Comparison of ENCODE assay signal across 10 cellular contexts in the genomic region with DNA sequence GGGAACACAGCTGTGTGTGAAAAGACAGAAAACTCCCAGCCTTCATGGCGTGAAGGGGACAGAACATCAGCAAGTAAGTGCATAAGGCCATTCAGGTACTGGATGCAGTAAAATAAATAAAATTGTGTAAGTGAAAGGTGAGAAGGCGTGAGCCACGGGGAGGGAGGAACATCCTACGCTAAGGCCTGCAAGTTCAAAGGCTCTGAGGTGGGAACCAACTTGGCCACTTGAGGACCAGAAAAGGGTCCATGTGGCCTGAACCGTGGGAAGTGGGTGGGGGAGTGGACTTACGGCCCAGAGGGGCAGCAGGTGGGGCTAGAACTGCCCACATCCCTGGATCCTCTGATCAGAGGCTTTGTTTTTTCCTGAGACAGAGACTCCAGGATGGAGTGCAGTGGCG. TPM values are rescaled to one million over a fixed set of nuclear protein-coding genes. Genes with fewer than 3 reads are reported as not detected.
DNase-seq lines count a peak whose midpoint lies in the region; TF ChIP-seq lines count a peak whose summit lies in the region.
"Had no signal": no experiment of that assay in that cellular context is flagged by ENCODE, and none has a peak within 500 bp of the region (broad histone marks: within the 10 kb centered on the region; RNA-seq: fewer than 3 reads in every experiment).

No MANE protein-coding gene starts in this region.

- TF ChIP-seq EP300 in suprapubic skin (IDR thresholded peaks at IDR 0.05): no peak

- WGBS in esophagus squamous epithelium, 2 donors: 76 to 77% methylated on average over 7 of the region's 7 CpGs
- WGBS in suprapubic skin: 73% methylated on average over 7 of the region's 7 CpGs

- H3K36me3 ChIP-seq in esophagus squamous epithelium (no peaks in the 10 kb centered on the region), suprapubic skin (no peaks in the 10 kb centered on the region)
- H3K36me3 ChIP-seq: gastrocnemius medialis, MG63 had no signal

- DNase-seq in activated effector memory CD4-positive, alpha-beta T cell treated with anti-CD3 and anti-CD28 coated beads, Interleukin-2, amount 50 U/mL, for 16 hours: peak; percentile 60
- no peak for DNase-seq in activated effector memory CD4-positive, alpha-beta T cell treated with Interleukin-2 at 50 U/mL for 16 hours
- no peak for DNase-seq in esophagus squamous epithelium (lab: John Stamatoyannopoulos, UW)
- no peak for DNase-seq in suprapubic skin (ENCODE audit: low spot score in 2 of 2)
- DNase-seq in HK-2 (ENCODE audit: unreplicated experiment): no peak
- no peak for DNase-seq in NCI-H69 (lab: John Stamatoyannopoulos, UW)
- DNase-seq: ACHN, gastrocnemius medialis, MG63 had no signal

- TF ChIP-seq CTCF in esophagus squamous epithelium (IDR thresholded peaks at IDR 0.05) (no peak), suprapubic skin (IDR thresholded peaks at IDR 0.05) (no peak)

- H3K27ac ChIP-seq in esophagus squamous epithelium (peak overlapping the region in 3 of 4 donors; percentile 51 to 79 (median 69)), suprapubic skin (peak overlapping the region; percentile 23)
- H3K27ac ChIP-seq: SJSA1 had no signal

- no peaks in the 10 kb centered on the region for H3K27me3 ChIP-seq in esophagus squamous epithelium
- H3K27me3 ChIP-seq in suprapubic skin: no peaks in the 10 kb centered on the region
- H3K27me3 ChIP-seq: gastrocnemius medialis, MG63, SJSA1 had no signal

- H3K4me1 ChIP-seq in esophagus squamous epithelium: peaks cover 20 to 34% (median 29%) of the 10 kb centered on the region in 3 donors
- peaks cover 41% of the 10 kb centered on the region for H3K4me1 ChIP-seq in suprapubic skin

- H3K4me3 ChIP-seq in esophagus squamous epithelium (no peak overlapping the region), suprapubic skin (no peak overlapping the region)

- intact Hi-C loops in esophagus squamous epithelium (cut with DNase I): no loop called here

- H3K9me3 ChIP-seq in esophagus squamous epithelium (no peaks in the 10 kb centered on the region), suprapubic skin (no peaks in the 10 kb centered on the region)
- H3K9me3 ChIP-seq: gastrocnemius medialis, MG63, SJSA1 had no signal

- TF ChIP-seq POLR2A in esophagus squamous epithelium (IDR thresholded peaks at IDR 0.05): no peak
- no peak for TF ChIP-seq POLR2A in suprapubic skin (IDR thresholded peaks at IDR 0.05)

RNA-seq across cellular contexts. Expression of gene ABCB9, which starts 0.9 kb away (rescaled TPM):
- total RNA-seq in esophagus squamous epithelium: 1 to 10 TPM; 2.9 to 5.5 (median 3.3) TPM
- total RNA-seq in suprapubic skin: 1 to 10 TPM; 2.7 to 9.5 (median 7.4) TPM

RNA-seq across cellular contexts. Expression of gene OGFOD2, which starts 7.9 kb away (rescaled TPM):
- total RNA-seq in esophagus squamous epithelium (10 to 100 TPM in 3 of 4 donors, 1 to 10 TPM in 1; 8.5 to 13.9 (median 11.3) TPM), suprapubic skin (10 to 100 TPM in 3 of 4 donors, 1 to 10 TPM in 1; 9.9 to 27.0 (median 13.5) TPM)

RNA-seq across cellular contexts. Expression of gene ARL6IP4, which starts 13.3 kb away (rescaled TPM):
- 100 to 1,000 TPM in 3 of 4 donors, 10 to 100 TPM in 1; 84.2 to 212 (median 153) TPM for total RNA-seq in esophagus squamous epithelium
- total RNA-seq in suprapubic skin: 100 to 1,000 TPM in 3 of 4 donors, 10 to 100 TPM in 1; 87.5 to 149 (median 114) TPM
